Comparison of ENCODE assay signal across 8 cellular contexts in the genomic region with DNA sequence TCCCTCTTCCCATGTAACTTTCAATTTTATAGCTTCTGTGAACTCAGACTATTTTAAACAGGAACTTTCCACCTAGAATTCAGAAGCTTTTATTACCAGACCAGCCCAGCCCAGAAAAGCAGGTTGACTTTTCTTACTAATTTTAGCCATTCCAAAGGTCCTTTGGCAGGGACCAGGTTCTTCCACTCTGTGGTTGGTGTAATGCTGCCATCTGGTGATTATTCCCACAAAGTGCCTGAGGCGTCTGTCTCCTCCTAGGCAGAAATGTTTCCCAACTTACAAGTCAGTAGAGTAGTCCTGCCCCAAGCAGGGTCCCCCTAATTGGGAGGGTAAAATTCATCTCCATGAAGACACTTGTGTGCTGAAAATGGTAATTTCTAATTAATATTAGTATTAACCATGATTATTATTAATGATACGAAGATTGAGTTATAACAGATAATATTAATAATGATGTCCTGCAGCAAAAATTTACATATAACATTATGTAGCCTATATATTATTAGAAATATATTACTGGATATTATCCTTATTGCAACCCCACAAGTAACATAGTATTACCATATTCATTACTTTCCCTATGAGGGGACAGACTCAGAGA. TPM values are rescaled to one million over a fixed set of nuclear protein-coding genes. Genes with fewer than 3 reads are reported as not detected.
DNase-seq lines count a peak whose midpoint lies in the region; ATAC-seq and TF ChIP-seq lines count a peak whose summit lies in the region.

No MANE protein-coding gene starts in this region.

- TF ChIP-seq CTCF in epithelial cell of esophagus (IDR thresholded peaks at IDR 0.05; ENCODE audit: insufficient read depth, low read depth, low read length, missing control alignments) = peak; percentile 85

- no peak overlapping the region for H3K4me2 ChIP-seq in Karpas-422 (ENCODE audit: low read depth, low read length, poor library complexity, severe bottlenecking)

- H3K4me1 ChIP-seq in Karpas-422 (ENCODE audit: low read length) = no peaks in the 10 kb centered on the region

- no peak overlapping the region for H2AFZ ChIP-seq in Karpas-422 (ENCODE audit: low read length)

- H3K27ac ChIP-seq in Karpas-422 (ENCODE audit: low read length) = no peak overlapping the region

- H3K9me3 ChIP-seq in Karpas-422 (ENCODE audit: low read length) = no peaks in the 10 kb centered on the region

- H3K9ac ChIP-seq in Karpas-422 (ENCODE audit: low read length) = no peak overlapping the region

- ATAC-seq in HG03159 (IDR thresholded peaks at IDR 0.05; ENCODE audit: unreplicated experiment) = no peak
- no peak for ATAC-seq in HG03469 (IDR thresholded peaks at IDR 0.05; ENCODE audit: unreplicated experiment)

- H3K36me3 ChIP-seq in Karpas-422 (ENCODE audit: insufficient read depth, low read length) = no peaks in the 10 kb centered on the region

- H3K79me2 ChIP-seq in Karpas-422 (ENCODE audit: low read length) = no peaks in the 10 kb centered on the region

- no peaks in the 10 kb centered on the region for H4K20me1 ChIP-seq in Karpas-422 (ENCODE audit: insufficient read depth, low read depth, low read length)

- DNase-seq in DMS153 treated with DMSO at 0.1 percent for 48 hours (lab: John Stamatoyannopoulos, UW; ENCODE audit: unreplicated experiment) (peak; percentile 83), Karpas-422 (peak; percentile 65), OCI-M1 (lab: John Stamatoyannopoulos, UW) (peak; percentile 45), epithelial cell of esophagus (ENCODE audit: low read depth) (peak; percentile 80), mucosa of gallbladder (ENCODE audit: low spot score) (peak; percentile 61), T1000 (lab: John Stamatoyannopoulos, UW) (no peak)

- H3K9me2 ChIP-seq in Karpas-422 (replicated peaks; ENCODE audit: insufficient read depth, low read length) = no peaks in the 10 kb centered on the region

- H3K27me3 ChIP-seq in Karpas-422 (ENCODE audit: low read length) = no peaks in the 10 kb centered on the region

- H3K4me3 ChIP-seq in Karpas-422 (ENCODE audit: low read length) (no peak overlapping the region), epithelial cell of esophagus (ENCODE audit: low read length) (no peak overlapping the region)

RNA-seq across cellular contexts. Expression of gene PPP1R17, which starts 53.0 kb away (rescaled TPM):
- total RNA-seq in Karpas-422 (2014; rRNA removed; shearing (Covaris generic); ENCODE audit: low replicate concordance) = 0.22 and 7.9 TPM in 2 replicates
- not detected for total RNA-seq in mucosa of gallbladder
